ENCODE assay signal across 12 cellular contexts in the genomic region with DNA sequence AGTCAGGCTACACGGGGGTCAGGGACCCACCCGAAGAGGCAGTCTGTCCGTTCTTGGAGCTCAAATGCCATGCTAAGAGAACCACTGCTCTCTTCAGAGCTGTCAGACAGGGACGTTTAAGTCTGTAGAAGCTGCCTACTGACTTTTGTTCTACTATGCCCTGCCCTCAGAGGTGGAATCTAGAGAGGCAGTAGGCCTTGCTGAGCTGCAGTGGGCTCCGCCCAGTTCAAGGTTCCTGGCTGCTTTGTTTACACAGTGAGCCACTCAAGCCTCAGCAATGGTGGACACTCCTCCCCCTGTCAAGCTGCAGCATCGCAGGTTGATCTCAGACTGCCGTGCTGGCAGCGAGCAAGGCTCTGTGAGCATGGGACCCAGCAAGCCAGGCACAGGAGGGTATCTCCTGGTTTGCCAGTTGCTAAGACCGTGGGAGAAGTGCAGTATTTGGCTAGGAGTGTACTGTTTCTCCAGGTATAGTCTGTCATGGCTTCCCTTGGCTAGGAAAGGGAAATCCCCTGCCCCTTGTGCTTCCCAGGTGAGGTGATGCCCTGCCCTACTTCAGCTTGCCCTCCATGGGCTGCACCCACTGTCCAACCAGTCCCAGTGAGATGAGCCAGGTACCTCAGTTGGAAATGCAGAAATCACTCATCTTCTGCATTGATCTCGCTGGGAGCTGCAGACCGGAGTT. TPM values are rescaled to one million over a fixed set of nuclear protein-coding genes. Genes with fewer than 3 reads are reported as not detected.
DNase-seq lines count a peak whose midpoint lies in the region; ATAC-seq and TF ChIP-seq lines count a peak whose summit lies in the region.
"Not testable (repeated sequence)": the region's sequence is repeated elsewhere in the genome, so short reads cannot be mapped to it uniquely, and the experiment has no call there.
"Had no signal": no experiment of that assay in that cellular context is flagged by ENCODE, and none has a peak within 500 bp of the region (broad histone marks: within the 10 kb centered on the region; RNA-seq: fewer than 3 reads in every experiment).

No MANE protein-coding gene starts in this region.

- H3K4me3 Mint-ChIP-seq in neural progenitor cell, result not testable (repeated sequence)

- H2AK9ac ChIP-seq in IMR-90 (replicated peaks; ENCODE audit: low read depth, low read length, poor library complexity), result not testable (repeated sequence)

- not testable (repeated sequence) for H2AK5ac ChIP-seq in IMR-90 (ENCODE audit: low read depth, low read length)

- BruUV-seq in IMR-90 (replicated peaks; lab: Mats Ljungman, UMichigan), result not testable (repeated sequence)

- not testable (repeated sequence) for H3K9ac ChIP-seq in IMR-90 (ENCODE audit: low read depth, low read length); neural progenitor cell

- not testable (repeated sequence) for H3K9me3 ChIP-seq in IMR-90 (ENCODE audit: control insufficient read depth, insufficient read depth, low read length); neural progenitor cell (ENCODE audit: low read depth)

- not testable (repeated sequence) for H3K4ac ChIP-seq in IMR-90 (ENCODE audit: low read depth, low read length)

- H2AFZ ChIP-seq in IMR-90 (replicated peaks; ENCODE audit: low read length, poor library complexity), result peak overlapping the region; percentile 51
- not testable (repeated sequence) for H2AFZ ChIP-seq in neural progenitor cell (replicated peaks)

- not testable (repeated sequence) for TF ChIP-seq POLR2A in IMR-90 (IDR thresholded peaks at IDR 0.05; ENCODE audit: low read depth, low read length)

- H3K79me1 ChIP-seq in IMR-90 (ENCODE audit: low read depth in 1 of 2, low read length in 2 of 2), result not testable (repeated sequence)

- not testable (repeated sequence) for H3K36me3 Mint-ChIP-seq in neural progenitor cell

- H2BK20ac ChIP-seq in IMR-90 (ENCODE audit: low read depth, low read length), result not testable (repeated sequence)

- H2BK120ac ChIP-seq in IMR-90 (ENCODE audit: low read depth, low read length), result not testable (repeated sequence)

- CTCF ChIA-PET in IMR-90 (lab: Yijun Ruan, JAX), result not testable (repeated sequence)

- not testable (repeated sequence) for H2BK15ac ChIP-seq in IMR-90 (ENCODE audit: low read depth, low read length)

- not testable (repeated sequence) for TF ChIP-seq RAD21 in IMR-90 (IDR thresholded peaks at IDR 0.05; ENCODE audit: low read length)

- not testable (repeated sequence) for H3F3A ChIP-seq in neural progenitor cell (ENCODE audit: low read depth)

- not testable (repeated sequence) for H3K4me1 ChIP-seq in IMR-90 (ENCODE audit: control insufficient read depth, insufficient read depth, low read length); neural progenitor cell

- H2BK5ac ChIP-seq in IMR-90 (ENCODE audit: low read depth, low read length, poor library complexity, severe bottlenecking), result not testable (repeated sequence)

- not testable (repeated sequence) for H3K9me1 ChIP-seq in IMR-90 (ENCODE audit: insufficient read depth, low read length)

- dilution Hi-C loops in IMR-90 (cut with HindIII; ENCODE audit: low sequenced_read_pairs, unreplicated experiment), result not testable (repeated sequence)

- POLR2A ChIA-PET in IMR-90 (lab: Charles Lee; ENCODE audit: unreplicated experiment), result not testable (repeated sequence)

- not testable (repeated sequence) for H4K5ac ChIP-seq in IMR-90 (ENCODE audit: low read depth, low read length)

- not testable (repeated sequence) for H3K36me3 ChIP-seq in IMR-90 (ENCODE audit: control insufficient read depth, insufficient read depth, low read length); neural progenitor cell

- not testable (repeated sequence) for H3K18ac ChIP-seq in IMR-90 (ENCODE audit: low read depth, low read length)

- not testable (repeated sequence) for H3K27ac ChIP-seq in IMR-90 (ENCODE audit: insufficient read depth, low read length); neural progenitor cell

- not testable (repeated sequence) for H3K4me2 ChIP-seq in IMR-90 (ENCODE audit: low read depth, low read length); neural progenitor cell

- H4K20me1 ChIP-seq in IMR-90 (ENCODE audit: insufficient read depth, low read length); neural progenitor cell (ENCODE audit: low read depth): not testable (repeated sequence)

- not testable (repeated sequence) for H3K14ac ChIP-seq in IMR-90 (replicated peaks; ENCODE audit: low read depth, low read length)

- not testable (repeated sequence) for H3K27ac Mint-ChIP-seq in neural progenitor cell

- not testable (repeated sequence) for TF ChIP-seq CTCF in IMR-90 (conservative IDR thresholded peaks at IDR 0.05; ENCODE audit: low read depth, low read length); epithelial cell of esophagus (IDR thresholded peaks at IDR 0.05; ENCODE audit: insufficient read depth, low read depth, low read length, missing control alignments); neural progenitor cell (IDR thresholded peaks at IDR 0.05)

- H3K4me3 ChIP-seq in IMR-90 (ENCODE audit: insufficient read depth, low read depth, low read length); epithelial cell of esophagus (ENCODE audit: low read length); neural progenitor cell: not testable (repeated sequence)

- not testable (repeated sequence) for H3K27me3 ChIP-seq in IMR-90 (ENCODE audit: control insufficient read depth, insufficient read depth, low read length); neural progenitor cell

- DNase-seq in DMS53 (lab: John Stamatoyannopoulos, UW), result peak; percentile 89
- DNase-seq in IMR-90, result not testable (repeated sequence)
- DNase-seq in NCI-H460 (ENCODE audit: extremely low read depth, low read depth), result peak; percentile 27
- peak; percentile 31 to 47 for DNase-seq in SHP77 (lab: John Stamatoyannopoulos, UW)
- DNase-seq in epithelial cell of esophagus (ENCODE audit: low read depth), result peak; percentile 67
- peak; percentile 63 for DNase-seq in left lobe of liver (ENCODE audit: low spot score)
- DNase-seq in neural progenitor cell (ENCODE audit: low spot score), result peak; percentile 42

- H3K56ac ChIP-seq in IMR-90 (ENCODE audit: extremely low read depth, insufficient read depth, low read length), result not testable (repeated sequence)

- not testable (repeated sequence) for ATAC-seq in IMR-90 (ENCODE audit: low read depth)
- ATAC-seq in left lobe of liver, result peak; percentile 89

- not testable (repeated sequence) for H3K23ac ChIP-seq in IMR-90 (ENCODE audit: low read depth, low read length)

- in situ Hi-C loops in IMR-90 (cut with MboI; ENCODE audit: low sequenced_read_pairs), result not testable (repeated sequence)

- 50% methylated on average over 1 of the region's 11 CpGs; no CpG with 5 or more reads in 1 of the 2 experiments for WGBS in IMR-90 (ENCODE audit: extremely low coverage in 2 of 2, insufficient read length in 1 of 2), 2 experiments

- not testable (repeated sequence) for H4K91ac ChIP-seq in IMR-90 (ENCODE audit: insufficient read depth, low read depth, low read length)

- H4K8ac ChIP-seq in IMR-90 (ENCODE audit: low read depth in 2 of 2, low read length in 2 of 2), result not testable (repeated sequence)

- intact Hi-C loops in IMR-90 (cut with micrococcal nuclease), result not testable (repeated sequence)

- H3K4me1 Mint-ChIP-seq in neural progenitor cell, result not testable (repeated sequence)

- not testable (repeated sequence) for H3K79me2 ChIP-seq in neural progenitor cell (ENCODE audit: low read depth)

- not testable (repeated sequence) for H3K9me3 Mint-ChIP-seq in neural progenitor cell

- not testable (repeated sequence) for H3K27me3 Mint-ChIP-seq in neural progenitor cell (ENCODE audit: insufficient read depth, low read depth)

RNA-seq across cellular contexts. Expression of gene BTNL8, which starts 13.0 kb away (rescaled TPM):
- total RNA-seq in IMR-90 (2012; rRNA removed) (not detected in 2 replicates), left lobe of liver (0.45 TPM), neural progenitor cell (ENCODE audit: low replicate concordance) (0.22 and 0.34 TPM in 2 replicates)
- not detected in 2 replicates for polyA plus RNA-seq in IMR-90 (2012; rRNA removed)
- not detected in 2 replicates for polyA plus RNA-seq in IMR-90 (2012; cell fraction: cytosol; rRNA removed)
- polyA plus RNA-seq in IMR-90 (2012; cell fraction: nucleus; rRNA removed; ENCODE audit: low replicate concordance), result not detected in 2 replicates
- total RNA-seq in NCI-H460 (2014; rRNA removed; shearing (Covaris generic)), result 0.32 TPM in 1 of 2 replicates, not detected in the other
- polyA plus RNA-seq in NCI-H460 (2014; cell fraction: nucleus; rRNA removed), result not detected in 2 replicates
- total RNA-seq: activated CD8-positive, alpha-beta T cell treated with anti-CD3 and anti-CD28 coated beads for 36 hours; epithelial cell of proximal tubule; mesothelial cell of epicardium; osteocyte; tibial nerve had no signal

RNA-seq across cellular contexts. Expression of gene ZFP62, which starts 24.9 kb away (rescaled TPM):
- 20.3 and 29.7 TPM in 2 replicates for total RNA-seq in IMR-90 (2012; rRNA removed)
- 5.4 and 8.2 TPM in 2 replicates for polyA plus RNA-seq in IMR-90 (2012; rRNA removed)
- polyA plus RNA-seq in IMR-90 (2012; cell fraction: cytosol; rRNA removed), result 0.59 and 1.5 TPM in 2 replicates
- polyA plus RNA-seq in IMR-90 (2012; cell fraction: nucleus; rRNA removed; ENCODE audit: low replicate concordance), result 2.2 and 19.6 TPM in 2 replicates
- total RNA-seq in NCI-H460 (2014; rRNA removed; shearing (Covaris generic)), result 38.7 and 44.1 TPM in 2 replicates
- 39.6 and 48.9 TPM in 2 replicates for polyA plus RNA-seq in NCI-H460 (2014; cell fraction: nucleus; rRNA removed)
- total RNA-seq in left lobe of liver, result 7.3 TPM
- total RNA-seq in neural progenitor cell (ENCODE audit: low replicate concordance), result 47.2 and 65.4 TPM in 2 replicates
